24 cellular contexts compared by ENCODE assay signal in genomic region chr1:226078336-226078735, GRCh38.
"Had no signal": no experiment of that assay in that cellular context is flagged by ENCODE, and none has a peak within 500 bp of the region (broad histone marks: within the 10 kb centered on the region; RNA-seq: fewer than 3 reads in every experiment).

No MANE protein-coding gene starts in this region.

- H3K27me3 Mint-ChIP-seq: activated CD4-positive, alpha-beta memory T cell treated with anti-CD3 and anti-CD28 coated beads for 36 hours; central memory CD8-positive, alpha-beta T cell had no signal

- ATAC-seq: activated naive CD4-positive, alpha-beta T cell treated with anti-CD3 and anti-CD28 coated beads, Interleukin-2, amount 50 U/mL, for 72 hours; activated naive CD8-positive, alpha-beta T cell treated with anti-CD3 and anti-CD28 coated beads, Interleukin-2, amount 50 U/mL, for 24 hours; activated T-cell treated with anti-CD3 and anti-CD28 coated beads, Interleukin-2, amount 50 U/mL, for 4 hours; Right ventricle myocardium inferior had no signal

- H3K4me3 Mint-ChIP-seq: activated CD4-positive, alpha-beta memory T cell treated with anti-CD3 and anti-CD28 coated beads for 36 hours; activated CD4-positive, alpha-beta T cell treated with anti-CD3 and anti-CD28 coated beads, Interleukin-2, amount 10 ng/mL, durations not matched to agents 7 days and 5 days; activated naive CD8-positive, alpha-beta T cell treated with anti-CD3 and anti-CD28 coated beads, Interleukin-2, amount 50 U/mL, for 24 hours; activated T-cell treated with anti-CD3 and anti-CD28 coated beads, Interleukin-2, amount 50 U/mL, for 4 hours; brain; central memory CD8-positive, alpha-beta T cell had no signal

- DNase-seq: activated CD4-positive, alpha-beta memory T cell treated with anti-CD3 and anti-CD28 coated beads for 36 hours; activated CD4-positive, alpha-beta T cell treated with anti-CD3 and anti-CD28 coated beads, Interleukin-2, amount 10 ng/mL, durations not matched to agents 7 days and 5 days; activated CD4-positive, CD25-positive, alpha-beta regulatory T cell; activated CD8-positive, alpha-beta memory T cell treated with anti-CD3 and anti-CD28 coated beads for 24 hours; activated effector memory CD4-positive, alpha-beta T cell treated with anti-CD3 and anti-CD28 coated beads, Interleukin-2, amount 50 U/mL, for 16 hours; activated naive CD4-positive, alpha-beta T cell treated with Interleukin-2 at 50 U/mL for 16 hours; activated naive CD8-positive, alpha-beta T cell treated with anti-CD3 and anti-CD28 coated beads, Interleukin-2, amount 50 U/mL, for 24 hours; activated T-cell treated with anti-CD3 and anti-CD28 coated beads, Interleukin-2, amount 50 U/mL, for 4 hours; amniotic stem cell; Kasumi-1; KBM-7; NCI-H1092; NCI-H1417; NCI-H1930; NCI-H2107; NCI-H345; NCI-H510A; NCI-H526 treated with DMSO at 0.1 percent for 48 hours; RPMI8226; T-helper 1 cell had no signal

- H3K9me3 Mint-ChIP-seq: activated CD4-positive, alpha-beta memory T cell treated with anti-CD3 and anti-CD28 coated beads for 36 hours; activated CD4-positive, alpha-beta T cell treated with anti-CD3 and anti-CD28 coated beads, Interleukin-2, amount 10 ng/mL, durations not matched to agents 7 days and 5 days; activated naive CD4-positive, alpha-beta T cell treated with anti-CD3 and anti-CD28 coated beads, Interleukin-2, amount 50 U/mL, for 72 hours; activated naive CD8-positive, alpha-beta T cell treated with anti-CD3 and anti-CD28 coated beads, Interleukin-2, amount 50 U/mL, for 24 hours; activated T-cell treated with anti-CD3 and anti-CD28 coated beads, Interleukin-2, amount 50 U/mL, for 4 hours; brain; central memory CD8-positive, alpha-beta T cell had no signal

- H3K27ac Mint-ChIP-seq: activated CD4-positive, alpha-beta memory T cell treated with anti-CD3 and anti-CD28 coated beads for 36 hours; activated CD4-positive, alpha-beta T cell treated with anti-CD3 and anti-CD28 coated beads, Interleukin-2, amount 10 ng/mL, durations not matched to agents 7 days and 5 days; activated naive CD4-positive, alpha-beta T cell treated with anti-CD3 and anti-CD28 coated beads, Interleukin-2, amount 50 U/mL, for 72 hours; activated naive CD8-positive, alpha-beta T cell treated with anti-CD3 and anti-CD28 coated beads, Interleukin-2, amount 50 U/mL, for 24 hours; brain had no signal
